In the genomic region with DNA sequence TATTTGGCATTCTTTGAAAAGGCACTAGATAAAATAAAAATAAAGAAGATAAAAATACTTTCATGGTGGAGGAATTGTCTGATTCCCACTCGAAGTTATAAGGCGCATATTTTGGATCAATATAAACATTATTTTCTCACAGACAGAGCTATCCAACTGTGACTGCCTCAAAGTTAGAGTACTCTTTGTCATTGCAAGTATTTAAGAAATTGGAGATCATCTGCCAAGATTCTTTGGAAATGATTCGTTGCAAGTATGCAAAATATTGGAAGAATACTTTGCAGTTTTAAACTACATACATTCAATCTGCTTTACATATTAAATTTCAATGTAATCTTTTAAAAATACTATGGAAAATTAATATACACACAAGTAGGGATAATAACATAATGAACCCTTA, we compare ENCODE assay signal across 18 cellular contexts.
"Had no signal": no experiment of that assay in that cellular context is flagged by ENCODE, and none has a peak within 500 bp of the region (broad histone marks: within the 10 kb centered on the region; RNA-seq: fewer than 3 reads in every experiment).

No MANE protein-coding gene starts in this region.

- DNase-seq: activated CD4-positive, alpha-beta memory T cell treated with anti-CD3 and anti-CD28 coated beads, Interleukin-2, amount 10 ng/mL, durations not matched to agents 7 days and 5 days; activated CD4-positive, alpha-beta T cell treated with anti-CD3 and anti-CD28 coated beads for 48 hours; activated CD4-positive, CD25-positive, alpha-beta regulatory T cell; activated naive CD4-positive, alpha-beta T cell; activated naive CD8-positive, alpha-beta T cell treated with anti-CD3 and anti-CD28 coated beads for 36 hours; activated T-cell treated with anti-CD3 and anti-CD28 coated beads, Interleukin-2, amount 50 U/mL, for 1 hour; amygdala; hypothalamus; kidney; left lung; stimulated activated CD4-positive, alpha-beta T cell treated with anti-CD3 and anti-CD28 coated beads, Interleukin-12 subunit alpha, Interleukin-12 subunit beta, amount 100 ng/mL, for 4 hours; stimulated activated CD4-positive, alpha-beta T cell treated with anti-CD3 and anti-CD28 coated beads, Interleukin-1b, Interleukin-23, amount 100 ng/mL, for 48 hours; stimulated activated CD8-positive, alpha-beta memory T cell treated with anti-CD3 and anti-CD28 coated beads, Interleukin-4, amount 100 ng/mL, for 48 hours; stimulated activated naive CD4-positive, alpha-beta T cell treated with Interleukin-2 at 50 U/mL for 16 hours; T-helper 1 cell; T1000; thyroid gland had no signal

- H3K27me3 ChIP-seq: left lung, thyroid gland had no signal

- H3K36me3 ChIP-seq: left lung, thyroid gland had no signal

- H3K27ac ChIP-seq: coronary artery, left lung, thyroid gland had no signal

- H3K4me3 ChIP-seq: coronary artery, left lung, thyroid gland had no signal

- H3K9me3 ChIP-seq: left lung, thyroid gland had no signal

- H3K4me1 ChIP-seq: left lung, thyroid gland had no signal
